In the genomic region with DNA sequence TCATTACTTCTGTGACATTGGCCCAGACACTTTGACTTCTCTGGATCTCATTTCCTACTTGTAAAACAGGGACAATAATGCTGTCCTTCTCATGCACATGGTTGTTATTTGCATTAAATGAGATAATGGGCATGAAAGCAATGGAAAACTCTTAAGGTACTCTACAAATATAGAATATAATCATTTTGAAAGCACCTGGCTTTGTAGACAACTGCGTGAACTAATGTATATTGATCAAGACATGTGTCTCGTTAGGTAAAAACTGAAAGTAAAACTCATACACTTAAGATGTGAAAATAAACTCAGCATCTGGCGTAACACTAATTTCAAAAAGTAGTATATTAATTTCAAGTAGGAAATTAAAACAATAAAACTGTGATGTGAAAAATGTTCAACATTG, we compare ENCODE assay signal across 19 cellular contexts.
A peak's percentile ranks its signal among the peaks of the same experiment; 100 is the strongest.
DNase-seq lines count a peak whose midpoint lies in the region; ATAC-seq and TF ChIP-seq lines count a peak whose summit lies in the region.
"Had no signal": no experiment of that assay in that cellular context is flagged by ENCODE, and none has a peak within 500 bp of the region (broad histone marks: within the 10 kb centered on the region; RNA-seq: fewer than 3 reads in every experiment).

No MANE protein-coding gene starts in this region.

- DNase-seq in activated T-cell treated with anti-CD3 and anti-CD28 coated beads, Interleukin-2, amount 50 U/mL, for 24 hours = no peak
- DNase-seq in activated T-cell treated with anti-CD3 and anti-CD28 coated beads, Interleukin-2, amount 50 U/mL, for 1 hour = no peak
- no peak for DNase-seq in activated T-helper 1 cell treated with anti-CD3 and anti-CD28 coated beads, Interleukin-12 subunit alpha, Interleukin-12 subunit beta, Interleukin-2, Interleukin-4 antibody, amounts not matched to agents 30 ng/mL and 10 ng/mL and 1 ng/mL, durations not matched to agents 14 hours and 24 hours and 36 hours (ENCODE audit: low spot score)
- no peak for DNase-seq in stimulated activated naive B cell treated with anti-CD40 and anti-IgM and Interleukin-4, amounts not matched to agents 10 μg/mL and 1 μg/mL and 100 μg/mL, for 72 hours
- DNase-seq in GM10266 (ENCODE audit: extremely low spot score) (no peak), NCI-H345 (lab: John Stamatoyannopoulos, UW) (no peak), retina (no peak)
- DNase-seq: activated CD4-positive, alpha-beta T cell treated with anti-CD3 and anti-CD28 coated beads for 1 hour; activated T-cell treated with anti-CD3 and anti-CD28 coated beads for 4 hours; dorsolateral prefrontal cortex; Kasumi-1; mucosa of descending colon; NCI-H69; PC-9; stimulated activated CD4-positive, alpha-beta T cell treated with anti-CD3 and anti-CD28 coated beads, Interleukin-12 subunit alpha, Interleukin-12 subunit beta, amount 100 ng/mL, for 4 hours; T1000; tibial artery had no signal

- no peak for ATAC-seq in stimulated activated naive B cell treated with anti-CD40 and anti-IgM and Interleukin-4, amounts not matched to agents 10 μg/mL and 1 μg/mL and 100 μg/mL, for 72 hours (replicated peaks)
- ATAC-seq: HCT116, mucosa of descending colon had no signal

- peak overlapping the region; percentile 41 for H3K4me3 Mint-ChIP-seq in activated T-cell treated with anti-CD3 and anti-CD28 coated beads, Interleukin-2, amount 50 U/mL, for 24 hours
- peak overlapping the region; percentile 74 to 96 (median 88) for H3K4me3 Mint-ChIP-seq in IgD-negative memory B cell
- peak overlapping the region; percentile 19 for H3K4me3 Mint-ChIP-seq in activated T-helper 1 cell treated with anti-CD3 and anti-CD28 coated beads, Interleukin-12 subunit alpha, Interleukin-12 subunit beta, Interleukin-2, Interleukin-4 antibody, amounts not matched to agents 30 ng/mL and 10 ng/mL and 1 ng/mL, durations not matched to agents 14 hours and 24 hours and 36 hours
- no peak overlapping the region for H3K4me3 Mint-ChIP-seq in stimulated activated naive B cell treated with anti-CD40 and anti-IgM and Interleukin-4, amounts not matched to agents 10 μg/mL and 1 μg/mL and 100 μg/mL, for 72 hours

- no peak for TF ChIP-seq CTCF in GM10266 (IDR thresholded peaks at IDR 0.05; ENCODE audit: control insufficient read depth, insufficient read depth, low read depth, missing control alignments)

- peaks cover 7% of the 10 kb centered on the region for H3K36me3 Mint-ChIP-seq in activated T-cell treated with anti-CD3 and anti-CD28 coated beads, Interleukin-2, amount 50 U/mL, for 24 hours (ENCODE audit: low read depth)
- no peaks in the 10 kb centered on the region for H3K36me3 Mint-ChIP-seq in IgD-negative memory B cell
- peaks cover 8% of the 10 kb centered on the region for H3K36me3 Mint-ChIP-seq in activated T-helper 1 cell treated with anti-CD3 and anti-CD28 coated beads, Interleukin-12 subunit alpha, Interleukin-12 subunit beta, Interleukin-2, Interleukin-4 antibody, amounts not matched to agents 30 ng/mL and 10 ng/mL and 1 ng/mL, durations not matched to agents 14 hours and 24 hours and 36 hours (ENCODE audit: low read depth)
- H3K36me3 Mint-ChIP-seq in stimulated activated naive B cell treated with anti-CD40 and anti-IgM and Interleukin-4, amounts not matched to agents 10 μg/mL and 1 μg/mL and 100 μg/mL, for 72 hours = peaks cover 14 to 15% of the 10 kb centered on the region in 2 donors

- intact Hi-C loops in activated T-helper 1 cell treated with anti-CD3 and anti-CD28 coated beads, Interleukin-12 subunit alpha, Interleukin-12 subunit beta, Interleukin-2, Interleukin-4 antibody, amounts not matched to agents 30 ng/mL and 10 ng/mL and 1 ng/mL, durations not matched to agents 14 hours and 24 hours and 36 hours (cut with micrococcal nuclease) = loop anchor here (1.0 to 10.0 kb wide), 8 partner anchors 9 to 793 kb away; a partner anchor contains a TSS

- peak overlapping the region; percentile 89 for H3K27ac Mint-ChIP-seq in activated T-cell treated with anti-CD3 and anti-CD28 coated beads, Interleukin-2, amount 50 U/mL, for 24 hours
- H3K27ac Mint-ChIP-seq in IgD-negative memory B cell = peak overlapping the region in 2 of 3 donors; percentile 41 to 75
- no peak overlapping the region for H3K27ac Mint-ChIP-seq in activated T-helper 1 cell treated with anti-CD3 and anti-CD28 coated beads, Interleukin-12 subunit alpha, Interleukin-12 subunit beta, Interleukin-2, Interleukin-4 antibody, amounts not matched to agents 30 ng/mL and 10 ng/mL and 1 ng/mL, durations not matched to agents 14 hours and 24 hours and 36 hours
- peak overlapping the region; percentile 20 for H3K27ac Mint-ChIP-seq in stimulated activated naive B cell treated with anti-CD40 and anti-IgM and Interleukin-4, amounts not matched to agents 10 μg/mL and 1 μg/mL and 100 μg/mL, for 72 hours

- H3K27me3 Mint-ChIP-seq in activated T-cell treated with anti-CD3 and anti-CD28 coated beads, Interleukin-2, amount 50 U/mL, for 24 hours = peaks cover 23% of the 10 kb centered on the region
- no peaks in the 10 kb centered on the region for H3K27me3 Mint-ChIP-seq in IgD-negative memory B cell
- H3K27me3 Mint-ChIP-seq in activated T-helper 1 cell treated with anti-CD3 and anti-CD28 coated beads, Interleukin-12 subunit alpha, Interleukin-12 subunit beta, Interleukin-2, Interleukin-4 antibody, amounts not matched to agents 30 ng/mL and 10 ng/mL and 1 ng/mL, durations not matched to agents 14 hours and 24 hours and 36 hours (ENCODE audit: insufficient read depth) = peaks cover 23% of the 10 kb centered on the region
- H3K27me3 Mint-ChIP-seq in stimulated activated naive B cell treated with anti-CD40 and anti-IgM and Interleukin-4, amounts not matched to agents 10 μg/mL and 1 μg/mL and 100 μg/mL, for 72 hours = no peaks in the 10 kb centered on the region

- peaks cover 62% of the 10 kb centered on the region for H3K4me1 Mint-ChIP-seq in activated T-cell treated with anti-CD3 and anti-CD28 coated beads, Interleukin-2, amount 50 U/mL, for 24 hours (ENCODE audit: low read depth)
- H3K4me1 Mint-ChIP-seq in IgD-negative memory B cell = peaks cover 12 to 23% (median 21%) of the 10 kb centered on the region in 3 donors
- H3K4me1 Mint-ChIP-seq in activated T-helper 1 cell treated with anti-CD3 and anti-CD28 coated beads, Interleukin-12 subunit alpha, Interleukin-12 subunit beta, Interleukin-2, Interleukin-4 antibody, amounts not matched to agents 30 ng/mL and 10 ng/mL and 1 ng/mL, durations not matched to agents 14 hours and 24 hours and 36 hours (ENCODE audit: low read depth) = peaks cover 69% of the 10 kb centered on the region
- H3K4me1 Mint-ChIP-seq in stimulated activated naive B cell treated with anti-CD40 and anti-IgM and Interleukin-4, amounts not matched to agents 10 μg/mL and 1 μg/mL and 100 μg/mL, for 72 hours = peaks cover 24 to 50% of the 10 kb centered on the region in 2 donors

- peaks cover 6% of the 10 kb centered on the region for H3K9me3 Mint-ChIP-seq in activated T-cell treated with anti-CD3 and anti-CD28 coated beads, Interleukin-2, amount 50 U/mL, for 24 hours
- H3K9me3 Mint-ChIP-seq in IgD-negative memory B cell = peaks cover 3 to 7% (median 6%) of the 10 kb centered on the region in 3 donors
- H3K9me3 Mint-ChIP-seq in activated T-helper 1 cell treated with anti-CD3 and anti-CD28 coated beads, Interleukin-12 subunit alpha, Interleukin-12 subunit beta, Interleukin-2, Interleukin-4 antibody, amounts not matched to agents 30 ng/mL and 10 ng/mL and 1 ng/mL, durations not matched to agents 14 hours and 24 hours and 36 hours = peaks cover 11% of the 10 kb centered on the region
- H3K9me3 Mint-ChIP-seq in stimulated activated naive B cell treated with anti-CD40 and anti-IgM and Interleukin-4, amounts not matched to agents 10 μg/mL and 1 μg/mL and 100 μg/mL, for 72 hours = peaks cover 7 to 14% of the 10 kb centered on the region in 2 donors

Comparison
In these comparisons a context has a peak if more than half of its experiments do, and no peak if none do; other contexts are left out.
1. H3K4me3 Mint-ChIP-seq: peak in activated T-cell treated with anti-CD3 and anti-CD28 coated beads, Interleukin-2, amount 50 U/mL, for 24 hours (single experiment), IgD-negative memory B cell (4 of 4) and activated T-helper 1 cell treated with anti-CD3 and anti-CD28 coated beads, Interleukin-12 subunit alpha, Interleukin-12 subunit beta, Interleukin-2, Interleukin-4 antibody, amounts not matched to agents 30 ng/mL and 10 ng/mL and 1 ng/mL, durations not matched to agents 14 hours and 24 hours and 36 hours (single experiment); none in stimulated activated naive B cell treated with anti-CD40 and anti-IgM and Interleukin-4, amounts not matched to agents 10 μg/mL and 1 μg/mL and 100 μg/mL, for 72 hours (0 of 2).